ENCODE assay signal across 2 cellular contexts in the genomic region with DNA sequence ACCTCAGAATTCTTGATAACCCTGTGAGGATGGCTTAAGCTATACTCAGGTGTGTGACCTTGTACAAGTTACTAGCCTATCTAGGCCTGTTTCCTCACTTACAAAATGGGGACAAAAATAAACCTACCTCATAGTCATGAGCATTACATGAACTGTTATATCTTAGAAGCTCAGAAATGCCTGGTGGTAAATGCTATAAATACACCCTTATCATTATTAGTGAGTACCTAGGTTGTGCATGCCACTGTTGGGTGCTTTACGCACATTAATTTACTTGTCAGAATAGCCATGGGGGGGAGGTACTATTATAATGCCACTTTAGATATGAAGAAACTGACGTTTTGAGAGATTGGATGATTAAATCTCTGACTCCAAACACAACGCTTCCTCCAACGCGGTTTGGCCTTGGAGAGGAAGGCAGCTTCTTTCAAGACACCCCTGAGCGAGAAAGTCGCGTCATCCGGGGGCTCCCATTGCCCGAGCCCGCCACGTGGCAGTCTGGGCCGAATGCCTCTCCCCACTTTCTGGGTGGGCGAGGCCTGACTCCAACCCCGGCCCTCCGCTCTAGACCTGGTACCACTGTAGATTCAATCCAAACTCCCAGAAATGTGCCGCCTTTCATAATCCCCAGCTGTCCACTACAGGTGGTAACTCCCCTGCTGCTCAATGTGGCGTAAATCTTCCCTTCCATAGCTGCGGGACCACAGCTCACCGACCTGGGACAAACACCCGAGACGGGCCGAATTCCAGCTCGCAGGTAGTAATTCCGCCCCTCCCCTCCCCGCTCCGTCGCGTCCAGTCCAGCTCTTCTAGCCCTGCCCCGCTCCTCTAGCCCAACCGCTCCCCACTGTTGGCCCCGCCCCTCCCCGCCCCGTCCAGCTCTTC.
TF ChIP-seq lines count a peak whose summit lies in the region.

No MANE protein-coding gene starts in this region.

TF ChIP-seq in SK-N-SH treated with all-trans-retinoic acid at 6 μM for 48 hours, 23 proteins besides CTCF, POLR2A, EP300 and RAD21:
- TF ChIP-seq GLIS3 (CRISPR knock-in tag; IDR thresholded peaks at IDR 0.05) (no peak), ZC3H10 (CRISPR knock-in tag; IDR thresholded peaks at IDR 0.05) (no peak), ZNF8 (CRISPR knock-in tag; IDR thresholded peaks at IDR 0.05) (no peak), RARB (CRISPR knock-in tag; IDR thresholded peaks at IDR 0.05) (no peak)

TF ChIP-seq in K562, 482 proteins besides CTCF, POLR2A, EP300 and RAD21 (continues in another document):
- TF ChIP-seq NFE2 (IDR thresholded peaks at IDR 0.05; ENCODE audit: low read depth) (0 out of 2 replicates have a peak, but pooled peaks have one; percentile 2), PURB (CRISPR knock-in tag; IDR thresholded peaks at IDR 0.05; ENCODE audit: low read depth) (0 out of 2 replicates have a peak, but pooled peaks have one; percentile 70), ZNF347 (CRISPR knock-in tag; IDR thresholded peaks at IDR 0.05; ENCODE audit: low read depth) (0 out of 2 replicates have a peak, but pooled peaks have one; percentile 10), ZNF561 (CRISPR knock-in tag; conservative IDR thresholded peaks at IDR 0.05) (0 out of 2 replicates have a peak, but pooled peaks have one; percentile 29), FOXJ3 (CRISPR knock-in tag; IDR thresholded peaks at IDR 0.05) (no peak), ARID3B (CRISPR knock-in tag; IDR thresholded peaks at IDR 0.05; ENCODE audit: borderline replicate concordance) (no peak), ATF1 (CRISPR knock-in tag; IDR thresholded peaks at IDR 0.05) (no peak), ATF1 (tag; IDR thresholded peaks at IDR 0.05) (peak; percentile 71; the same call in 1 of the 2 replicates), SMARCE1 (IDR thresholded peaks at IDR 0.05) (peak; percentile 74; the same call in 1 of the 2 replicates), ZNF740 (CRISPR knock-in tag; IDR thresholded peaks at IDR 0.05) (peak; percentile 42; the same call in 1 of the 2 replicates), ZNF740 (tag; IDR thresholded peaks at IDR 0.05) (no peak), NCOR1 (IDR thresholded peaks at IDR 0.05) (0 out of 2 replicates have a peak, but pooled peaks have one; percentile 23), ZNF695 (CRISPR knock-in tag; IDR thresholded peaks at IDR 0.05) (no peak), NCOA6 (IDR thresholded peaks at IDR 0.05) (no peak), WHSC1 (IDR thresholded peaks at IDR 0.05; ENCODE audit: low read length) (no peak), HDAC8 (tag; IDR thresholded peaks at IDR 0.05) (peak; percentile 34; the same call in 1 of the 2 replicates), ZBTB7A (IDR thresholded peaks at IDR 0.05; ENCODE audit: borderline replicate concordance, control insufficient read depth, low read depth, low read length) (peak; percentile 33; the same call in 1 of the 2 replicates), MCM5 (IDR thresholded peaks at IDR 0.05; ENCODE audit: low read depth) (no peak), XRCC3 (IDR thresholded peaks at IDR 0.05) (no peak), AFF1 (IDR thresholded peaks at IDR 0.05; ENCODE audit: low read depth in 1 of 2, partially characterized antibody in 2 of 2) (peak in 1 of 2 experiments; percentile 61), DNMT1 (IDR thresholded peaks at IDR 0.05) (no peak), CXXC5 (CRISPR knock-in tag; IDR thresholded peaks at IDR 0.05) (peak; percentile 19), HBP1 (CRISPR knock-in tag; IDR thresholded peaks at IDR 0.05) (0 out of 2 replicates have a peak, but pooled peaks have one; percentile 43), ZNF707 (CRISPR knock-in tag; conservative IDR thresholded peaks at IDR 0.05) (no peak), SRF (CRISPR knock-in tag; IDR thresholded peaks at IDR 0.05) (0 out of 4 replicates have a peak, but pooled peaks of 1 of the 2 experiments have one; percentile 43), OTX1 (CRISPR knock-in tag; IDR thresholded peaks at IDR 0.05) (peak; percentile 66), RBM22 (IDR thresholded peaks at IDR 0.05; ENCODE audit: low read depth, low read length, poor library complexity, severe bottlenecking) (no peak), ZNF511 (CRISPR knock-in tag; IDR thresholded peaks at IDR 0.05) (peak; percentile 60; the same call in 1 of the 2 replicates), ZNF717 (CRISPR knock-in tag; IDR thresholded peaks at IDR 0.05) (no peak), FOXP4 (CRISPR knock-in tag; IDR thresholded peaks at IDR 0.05; ENCODE audit: borderline replicate concordance) (0 out of 2 replicates have a peak, but pooled peaks have one; percentile 67), RAD51 (IDR thresholded peaks at IDR 0.05; ENCODE audit: borderline replicate concordance, low read depth) (peak; percentile 25; the same call in 1 of the 2 replicates)
- TF ChIP-seq, protein P1, sequence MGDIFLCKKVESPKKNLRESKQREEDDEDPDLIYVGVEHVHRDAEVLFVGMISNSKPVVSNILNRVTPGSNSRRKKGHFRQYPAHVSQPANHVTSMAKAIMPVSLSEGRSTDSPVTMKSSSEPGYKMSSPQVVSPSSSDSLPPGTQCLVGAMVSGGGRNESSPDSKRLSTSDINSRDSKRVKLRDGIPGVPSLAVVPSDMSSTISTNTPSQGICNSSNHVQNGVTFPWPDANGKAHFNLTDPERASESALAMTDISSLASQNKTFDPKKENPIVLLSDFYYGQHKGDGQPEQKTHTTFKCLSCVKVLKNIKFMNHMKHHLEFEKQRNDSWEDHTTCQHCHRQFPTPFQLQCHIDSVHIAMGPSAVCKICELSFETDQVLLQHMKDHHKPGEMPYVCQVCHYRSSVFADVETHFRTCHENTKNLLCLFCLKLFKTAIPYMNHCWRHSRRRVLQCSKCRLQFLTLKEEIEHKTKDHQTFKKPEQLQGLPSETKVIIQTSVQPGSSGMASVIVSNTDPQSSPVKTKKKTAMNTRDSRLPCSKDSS (IDR thresholded peaks at IDR 0.05; ENCODE audit: low read depth, partially characterized antibody), result no peak
- TF ChIP-seq, protein P2, sequence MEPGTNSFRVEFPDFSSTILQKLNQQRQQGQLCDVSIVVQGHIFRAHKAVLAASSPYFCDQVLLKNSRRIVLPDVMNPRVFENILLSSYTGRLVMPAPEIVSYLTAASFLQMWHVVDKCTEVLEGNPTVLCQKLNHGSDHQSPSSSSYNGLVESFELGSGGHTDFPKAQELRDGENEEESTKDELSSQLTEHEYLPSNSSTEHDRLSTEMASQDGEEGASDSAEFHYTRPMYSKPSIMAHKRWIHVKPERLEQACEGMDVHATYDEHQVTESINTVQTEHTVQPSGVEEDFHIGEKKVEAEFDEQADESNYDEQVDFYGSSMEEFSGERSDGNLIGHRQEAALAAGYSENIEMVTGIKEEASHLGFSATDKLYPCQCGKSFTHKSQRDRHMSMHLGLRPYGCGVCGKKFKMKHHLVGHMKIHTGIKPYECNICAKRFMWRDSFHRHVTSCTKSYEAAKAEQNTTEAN (CRISPR knock-in tag; IDR thresholded peaks at IDR 0.05), result no peak; the same call in 1 of the 2 replicates
- TF ChIP-seq, protein P3, sequence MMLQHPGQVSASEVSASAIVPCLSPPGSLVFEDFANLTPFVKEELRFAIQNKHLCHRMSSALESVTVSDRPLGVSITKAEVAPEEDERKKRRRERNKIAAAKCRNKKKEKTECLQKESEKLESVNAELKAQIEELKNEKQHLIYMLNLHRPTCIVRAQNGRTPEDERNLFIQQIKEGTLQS (IDR thresholded peaks at IDR 0.05), result peak; percentile 41; the same call in 1 of the 2 replicates
- TF ChIP-seq, protein P3 (CRISPR knock-in tag; conservative IDR thresholded peaks at IDR 0.05), result no peak
- TF ChIP-seq, protein P4, sequence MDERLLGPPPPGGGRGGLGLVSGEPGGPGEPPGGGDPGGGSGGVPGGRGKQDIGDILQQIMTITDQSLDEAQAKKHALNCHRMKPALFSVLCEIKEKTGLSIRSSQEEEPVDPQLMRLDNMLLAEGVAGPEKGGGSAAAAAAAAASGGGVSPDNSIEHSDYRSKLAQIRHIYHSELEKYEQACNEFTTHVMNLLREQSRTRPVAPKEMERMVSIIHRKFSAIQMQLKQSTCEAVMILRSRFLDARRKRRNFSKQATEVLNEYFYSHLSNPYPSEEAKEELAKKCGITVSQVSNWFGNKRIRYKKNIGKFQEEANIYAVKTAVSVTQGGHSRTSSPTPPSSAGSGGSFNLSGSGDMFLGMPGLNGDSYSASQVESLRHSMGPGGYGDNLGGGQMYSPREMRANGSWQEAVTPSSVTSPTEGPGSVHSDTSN (CRISPR knock-in tag; IDR thresholded peaks at IDR 0.05; ENCODE audit: low read depth), result no peak
- TF ChIP-seq, protein P4 (tag; conservative IDR thresholded peaks at IDR 0.05; ENCODE audit: low read depth), result peak; percentile 60
